Comparison of ENCODE assay signal across 1 cellular context in the genomic region with DNA sequence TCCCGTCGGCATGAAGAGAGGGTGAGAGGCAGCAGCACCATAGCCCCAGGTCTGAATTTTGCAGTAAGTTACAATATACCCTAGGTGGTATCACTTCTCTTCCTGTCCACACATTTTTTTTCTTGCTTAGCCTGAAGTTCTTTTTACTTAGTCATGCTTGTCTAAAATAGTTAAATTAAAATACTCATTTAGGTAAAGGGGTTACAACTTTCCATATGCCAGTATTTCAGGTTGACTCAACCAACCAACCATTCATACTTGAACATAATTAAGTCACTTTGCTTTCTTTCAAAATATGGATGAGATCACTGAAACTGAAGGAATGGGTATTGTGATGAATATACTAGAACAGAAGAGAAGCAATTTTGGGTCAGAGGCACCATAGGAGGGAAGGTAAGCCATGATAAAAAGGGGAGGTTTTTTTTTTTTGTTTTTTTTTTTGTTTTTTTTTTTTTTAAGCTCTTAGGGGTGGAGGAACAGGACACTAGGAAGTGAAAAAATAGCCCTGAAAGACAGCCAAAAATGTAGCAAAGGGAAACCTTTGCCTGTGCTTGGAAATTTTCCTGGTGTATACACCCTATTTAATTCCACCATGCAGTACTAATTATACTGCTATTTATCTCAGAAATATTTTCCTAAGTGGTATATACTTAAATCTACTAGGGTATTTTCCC.
A peak's percentile ranks its signal among the peaks of the same experiment; 100 is the strongest.
TF ChIP-seq lines count a peak whose summit lies in the region.

No MANE protein-coding gene starts in this region.

TF ChIP-seq in K562, 482 proteins besides CTCF, POLR2A, EP300 and RAD21 (continued from another document):
- TF ChIP-seq FOXP4 (CRISPR knock-in tag; IDR thresholded peaks at IDR 0.05; ENCODE audit: borderline replicate concordance) (no peak), C11orf30 (IDR thresholded peaks at IDR 0.05; ENCODE audit: low read depth) (peak; percentile 44; the same call in 1 of the 2 replicates), ZKSCAN1 (IDR thresholded peaks at IDR 0.05; ENCODE audit: low read depth, low read length) (no peak), ZNF316 (IDR thresholded peaks at IDR 0.05) (0 out of 2 replicates have a peak, but pooled peaks have one; percentile 11), TRIM24 (IDR thresholded peaks at IDR 0.05) (no peak), ZNF384 (IDR thresholded peaks at IDR 0.05; ENCODE audit: low read depth, low read length) (peak; percentile 35), MITF (IDR thresholded peaks at IDR 0.05) (no peak), POU5F1 (IDR thresholded peaks at IDR 0.05; ENCODE audit: borderline replicate concordance, low read depth, low read length, partially characterized antibody) (no peak), ZNF511 (CRISPR knock-in tag; IDR thresholded peaks at IDR 0.05) (no peak), MAFG (tag; conservative IDR thresholded peaks at IDR 0.05) (0 out of 2 replicates have a peak, but pooled peaks have one; percentile 9), ESRRB (CRISPR knock-in tag; IDR thresholded peaks at IDR 0.05; ENCODE audit: borderline replicate concordance) (no peak), NFE2 (IDR thresholded peaks at IDR 0.05; ENCODE audit: low read depth) (0 out of 2 replicates have a peak, but pooled peaks have one; percentile 18), TEAD1 (CRISPR knock-in tag; IDR thresholded peaks at IDR 0.05) (no peak)
